ENCODE assay signal across 1 cellular context in genomic region chr19:6717441-6717971, GRCh38.
TF ChIP-seq lines count a peak whose summit lies in the region.

No MANE protein-coding gene starts in this region.

TF ChIP-seq in H1, 55 proteins besides CTCF, POLR2A, EP300 and RAD21:
- TF ChIP-seq BACH1 (IDR thresholded peaks at IDR 0.05; ENCODE audit: low read length) = no peak
- TF ChIP-seq BCL11A (IDR thresholded peaks at IDR 0.05; ENCODE audit: low read depth in 2 of 2, low read length in 2 of 2) = no peak
- TF ChIP-seq CHD1 (IDR thresholded peaks at IDR 0.05; ENCODE audit: low read depth, low read length) = no peak
- no peak for TF ChIP-seq TBP (IDR thresholded peaks at IDR 0.05; ENCODE audit: low read depth, low read length)
- TF ChIP-seq JUND (IDR thresholded peaks at IDR 0.05; ENCODE audit: low read length) = no peak
- no peak for TF ChIP-seq CREB1 (IDR thresholded peaks at IDR 0.05)
- TF ChIP-seq HDAC6 (IDR thresholded peaks at IDR 0.05; ENCODE audit: low read depth, low read length) = peak; percentile 97
- no peak for TF ChIP-seq KDM5A (IDR thresholded peaks at IDR 0.05; ENCODE audit: low read length)
- no peak for TF ChIP-seq SP2 (IDR thresholded peaks at IDR 0.05; ENCODE audit: low read length)
